ENCODE assay signal across 24 cellular contexts in the genomic region with DNA sequence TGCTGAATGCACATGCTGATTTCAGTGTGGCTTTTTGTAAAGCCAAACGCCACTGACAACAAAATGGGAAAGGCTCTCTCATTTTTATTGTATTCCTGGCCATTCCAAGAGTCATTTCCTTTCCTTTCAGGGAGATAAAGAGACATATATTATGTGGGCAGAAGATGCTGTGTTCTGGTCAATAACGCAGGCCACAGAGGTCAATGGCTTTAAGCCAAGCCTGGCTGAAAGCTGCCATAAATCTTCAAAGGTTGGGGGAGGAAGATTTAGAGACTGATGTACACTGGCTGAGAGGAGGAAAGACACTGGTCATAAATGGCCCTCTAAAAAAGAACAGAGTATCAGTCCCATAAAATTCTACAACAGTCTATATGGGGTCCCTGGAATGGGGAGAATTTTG.
A peak's percentile ranks its signal among the peaks of the same experiment; 100 is the strongest.
DNase-seq lines count a peak whose midpoint lies in the region; FAIRE-seq lines count a peak whose summit lies in the region.
"Had no signal": no experiment of that assay in that cellular context is flagged by ENCODE, and none has a peak within 500 bp of the region (broad histone marks: within the 10 kb centered on the region; RNA-seq: fewer than 3 reads in every experiment).

No MANE protein-coding gene starts in this region.

- FAIRE-seq in frontal cortex (lab: Jason Lieb, UNC) = no peak
- FAIRE-seq: bronchial epithelial cell, H1 had no signal

- DNase-seq in NCI-H82 (lab: John Stamatoyannopoulos, UW) (peak; percentile 16), NCI-H82 treated with DMSO at 0.1 percent for 48 hours (lab: John Stamatoyannopoulos, UW; ENCODE audit: unreplicated experiment) (no peak), RPMI7951 (ENCODE audit: low read depth) (peak; percentile 34), left kidney (ENCODE audit: low read depth, low spot score) (peak; percentile 95), NCI-H446 treated with DMSO at 0.1 percent for 48 hours (lab: John Stamatoyannopoulos, UW) (no peak), Ammon's horn (ENCODE audit: low spot score) (no peak), frontal cortex (ENCODE audit: low spot score in 2 of 2) (no peak)
- DNase-seq: activated CD4-positive, alpha-beta T cell treated with anti-CD3 and anti-CD28 coated beads for 4 hours; amygdala; CD4-positive, alpha-beta memory T cell; effector CD4-positive, alpha-beta T cell; immature natural killer cell; KBM-7; left colon; NCI-H1694; NCI-H510A treated with DMSO at 0.1 percent for 48 hours; SIG-M5; spleen; stimulated activated CD4-positive, alpha-beta T cell treated with anti-CD3 and anti-CD28 coated beads, Interleukin-2, amount 100 ng/mL, for 24 hours; stimulated activated CD8-positive, alpha-beta memory T cell treated with anti-CD3 and anti-CD28 coated beads, Interleukin-4, amount 100 ng/mL, for 48 hours; stimulated activated naive CD8-positive, alpha-beta T cell treated with anti-CD3 and anti-CD28 coated beads, Interleukin-15, amount 100 ng/mL, for 72 hours; T-helper 9 cell had no signal

Comparison
In these comparisons a context has a peak if more than half of its experiments do, and no peak if none do; other contexts are left out.
1. DNase-seq: peak in NCI-H82 (single experiment), RPMI7951 (single experiment) and left kidney (single experiment); none in NCI-H82 treated with DMSO at 0.1 percent for 48 hours (single experiment), NCI-H446 treated with DMSO at 0.1 percent for 48 hours (single experiment), Ammon's horn (single experiment) and frontal cortex (0 of 2).